Comparison of ENCODE assay signal across 1 cellular context in genomic region chr3:60301142-60301541, GRCh38.
TF ChIP-seq lines count a peak whose summit lies in the region.

No MANE protein-coding gene starts in this region.

TF ChIP-seq in K562, 482 proteins besides CTCF, POLR2A, EP300 and RAD21 (continued from another document):
- no peak for TF ChIP-seq CHD7 (IDR thresholded peaks at IDR 0.05; ENCODE audit: low read depth, low read length)
- no peak for TF ChIP-seq RBM39 (optimal IDR thresholded peaks at IDR 0.05; ENCODE audit: low read depth, low read length)
- peak; percentile 88 for TF ChIP-seq HMBOX1 (IDR thresholded peaks at IDR 0.05)
- peak; percentile 62; the same call in 1 of the 2 replicates for TF ChIP-seq ATF3 (IDR thresholded peaks at IDR 0.05)
- TF ChIP-seq ATF3 (CRISPR knock-in tag; conservative IDR thresholded peaks at IDR 0.05): no peak
